In genomic region chrX:7706032-7706431, GRCh38 we compare ENCODE assay signal across 13 cellular contexts.
DNase-seq lines count a peak whose midpoint lies in the region; ATAC-seq and TF ChIP-seq lines count a peak whose summit lies in the region.
"Had no signal": no experiment of that assay in that cellular context is flagged by ENCODE, and none has a peak within 500 bp of the region (broad histone marks: within the 10 kb centered on the region; RNA-seq: fewer than 3 reads in every experiment).

No MANE protein-coding gene starts in this region.

- H3K27me3 ChIP-seq in KMS-11 (ENCODE audit: insufficient read depth, low read depth) (no peaks in the 10 kb centered on the region), liver (ENCODE audit: control insufficient read depth in 4 of 4, insufficient read depth in 4 of 4, low read length in 3 of 4) (no peaks in the 10 kb centered on the region), gastrocnemius medialis (no peaks in the 10 kb centered on the region)
- H3K27me3 ChIP-seq: spleen had no signal

- H3K36me3 ChIP-seq in KMS-11 (ENCODE audit: insufficient read depth) (no peaks in the 10 kb centered on the region), liver (ENCODE audit: control insufficient read depth in 4 of 4, insufficient read depth in 3 of 4, low read depth in 1 of 4, low read length in 3 of 4) (no peaks in the 10 kb centered on the region), gastrocnemius medialis (no peaks in the 10 kb centered on the region)
- H3K36me3 ChIP-seq: spleen had no signal

- H3K9ac ChIP-seq in KMS-11: no peak overlapping the region
- no peak overlapping the region for H3K9ac ChIP-seq in liver (ENCODE audit: low read depth in 1 of 2, low read length in 2 of 2)

- no peak overlapping the region for H3K27ac ChIP-seq in KMS-11
- no peak overlapping the region for H3K27ac ChIP-seq in liver (ENCODE audit: low read depth in 1 of 2, low read length in 2 of 2)
- H3K27ac ChIP-seq in gastrocnemius medialis: no peak overlapping the region
- H3K27ac ChIP-seq: spleen had no signal

- intact Hi-C loops in gastrocnemius medialis (cut with DNase I; ENCODE audit: low total_unique reads): no loop called here

- no peaks in the 10 kb centered on the region for H3K9me3 ChIP-seq in liver (ENCODE audit: control insufficient read depth in 4 of 4, low read length in 3 of 4)
- H3K9me3 ChIP-seq in gastrocnemius medialis: no peaks in the 10 kb centered on the region
- H3K9me3 ChIP-seq: spleen had no signal

- TF ChIP-seq POLR2A in gastrocnemius medialis (IDR thresholded peaks at IDR 0.05): no peak

- peak; percentile 21 to 69 for TF ChIP-seq RAD21 in liver (IDR thresholded peaks at IDR 0.05)

- ATAC-seq in gastrocnemius medialis: no peak
- ATAC-seq: activated CD4-positive, CD25-positive, alpha-beta regulatory T cell treated with anti-CD3 and anti-CD28 coated beads, Interleukin-2, amount 50 U/mL, for 24 hours; activated T-helper 17 cell treated with anti-CD3 and anti-CD28 coated beads, Interleukin-2, amount 50 U/mL, for 72 hours had no signal

- no peaks in the 10 kb centered on the region for H4K20me1 ChIP-seq in KMS-11 (ENCODE audit: insufficient read depth)

- no peaks in the 10 kb centered on the region for H3K79me2 ChIP-seq in KMS-11 (ENCODE audit: insufficient read depth, low read depth)

- H2AFZ ChIP-seq in KMS-11 (ENCODE audit: low read depth): no peak overlapping the region

- no peaks in the 10 kb centered on the region for H3K4me1 ChIP-seq in KMS-11 (ENCODE audit: low read depth, poor library complexity, severe bottlenecking)
- no peaks in the 10 kb centered on the region for H3K4me1 ChIP-seq in liver (ENCODE audit: control insufficient read depth in 4 of 4, insufficient read depth in 4 of 4, low read length in 3 of 4)
- no peaks in the 10 kb centered on the region for H3K4me1 ChIP-seq in gastrocnemius medialis
- H3K4me1 ChIP-seq: spleen had no signal

- in situ Hi-C loops in astrocyte of the spinal cord (cut with HindIII; ENCODE audit: low sequenced_read_pairs): no loop called here
- in situ Hi-C loops in ACHN (cut with HindIII; ENCODE audit: low pct_ligation_motif_present, low pct_unique_long_range_greater_than_20kb, low sequenced_read_pairs): no loop called here
- in situ Hi-C loops in gastrocnemius medialis (cut with MboI; ENCODE audit: low sequenced_read_pairs in 4 of 4): no loop called here

- 0 out of 2 replicates have a peak, but pooled peaks have one; percentile 42 for TF ChIP-seq CTCF in KMS-11 (conservative IDR thresholded peaks at IDR 0.05; ENCODE audit: low read depth, low read length)
- peak; percentile 22 for TF ChIP-seq CTCF in astrocyte of the spinal cord (IDR thresholded peaks at IDR 0.05; ENCODE audit: low read depth, low read length)
- no peak for TF ChIP-seq CTCF in liver (IDR thresholded peaks at IDR 0.05; ENCODE audit: low read depth, low read length, missing input control)
- no peak for TF ChIP-seq CTCF in gastrocnemius medialis (IDR thresholded peaks at IDR 0.05 in 4 of 5, conservative IDR thresholded peaks at IDR 0.05 in 1 of 5)

- H3K4me3 ChIP-seq in KMS-11 (IDR thresholded peaks at IDR 0.05; ENCODE audit: insufficient read depth, low read depth, low read length): no peak overlapping the region
- H3K4me3 ChIP-seq in astrocyte of the spinal cord (ENCODE audit: low read depth, low read length): no peak overlapping the region
- no peak overlapping the region for H3K4me3 ChIP-seq in liver (ENCODE audit: low read depth in 1 of 3, low read length in 3 of 3)
- no peak overlapping the region for H3K4me3 ChIP-seq in gastrocnemius medialis
- H3K4me3 ChIP-seq: spleen had no signal

- H3K4me2 ChIP-seq in KMS-11: no peak overlapping the region

- DNase-seq in Ammon's horn (ENCODE audit: low spot score) (peak; percentile 4), astrocyte of the spinal cord (ENCODE audit: low read depth, low spot score) (peak; percentile 6), ACHN (no peak), gastrocnemius medialis (no peak)
- no peak for DNase-seq in activated effector memory CD4-positive, alpha-beta T cell treated with anti-CD3 and anti-CD28 coated beads, Interleukin-2, amount 50 U/mL, for 16 hours
- no peak for DNase-seq in stimulated activated naive CD4-positive, alpha-beta T cell treated with Interleukin-2 at 50 U/mL for 16 hours (lab: John Stamatoyannopoulos, UW)
- DNase-seq: cerebellar nuclear complex, NCI-H1436, spleen had no signal

TF ChIP-seq in liver, 16 proteins besides CTCF, POLR2A, EP300 and RAD21:
- no peak for TF ChIP-seq ZBTB33 (IDR thresholded peaks at IDR 0.05)
- TF ChIP-seq TAF1 (conservative IDR thresholded peaks at IDR 0.05): no peak
- no peak for TF ChIP-seq GABPA (IDR thresholded peaks at IDR 0.05 in 1 of 2, conservative IDR thresholded peaks at IDR 0.05 in 1 of 2)
- TF ChIP-seq RXRA (IDR thresholded peaks at IDR 0.05): no peak
- no peak for TF ChIP-seq HNF4G (IDR thresholded peaks at IDR 0.05)
- no peak for TF ChIP-seq EGR1 (IDR thresholded peaks at IDR 0.05; ENCODE audit: low read depth in 2 of 2)

Comparison
In these comparisons a context has a peak if more than half of its experiments do, and no peak if none do; other contexts are left out.
1. DNase-seq: peak in Ammon's horn (single experiment) and astrocyte of the spinal cord (single experiment); none in activated effector memory CD4-positive, alpha-beta T cell treated with anti-CD3 and anti-CD28 coated beads, Interleukin-2, amount 50 U/mL, for 16 hours (single experiment), ACHN (single experiment), gastrocnemius medialis (0 of 2) and stimulated activated naive CD4-positive, alpha-beta T cell treated with Interleukin-2 at 50 U/mL for 16 hours (single experiment).
2. CTCF ChIP-seq: peak in KMS-11 (single experiment) and astrocyte of the spinal cord (single experiment); none in liver (single experiment) and gastrocnemius medialis (0 of 5).